15 cellular contexts compared by ENCODE assay signal in the genomic region with DNA sequence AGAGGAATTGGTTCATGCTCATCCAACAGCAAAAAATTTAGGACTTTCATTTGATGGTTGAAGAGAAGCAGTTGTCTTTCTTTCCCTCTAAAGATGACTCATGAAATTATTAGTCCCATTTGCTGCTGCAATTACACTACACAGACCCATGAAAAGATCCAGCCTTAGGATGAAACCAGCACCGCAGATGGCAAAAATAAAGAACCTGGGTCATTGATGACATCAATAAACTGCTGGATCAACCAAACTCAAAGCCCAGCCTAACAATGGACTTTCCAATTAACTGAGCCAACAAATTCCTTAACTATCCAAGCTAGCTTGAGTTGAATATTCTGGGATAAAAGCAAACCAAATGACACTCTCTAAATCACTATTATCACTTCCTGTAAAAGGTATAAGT. TPM values are rescaled to one million over a fixed set of nuclear protein-coding genes. Genes with fewer than 3 reads are reported as not detected.
DNase-seq lines count a peak whose midpoint lies in the region; ATAC-seq and TF ChIP-seq lines count a peak whose summit lies in the region.
"Had no signal": no experiment of that assay in that cellular context is flagged by ENCODE, and none has a peak within 500 bp of the region (broad histone marks: within the 10 kb centered on the region; RNA-seq: fewer than 3 reads in every experiment).

No MANE protein-coding gene starts in this region.

- peaks cover 6% of the 10 kb centered on the region for H3K36me3 ChIP-seq in mammary epithelial cell (ENCODE audit: insufficient read depth, low read length)
- peaks cover 0 to 12% (median 5%) of the 10 kb centered on the region in 3 experiments for H3K36me3 ChIP-seq in naive thymus-derived CD4-positive, alpha-beta T cell (ENCODE audit: control insufficient read depth in 2 of 3, insufficient read depth in 3 of 3, low read length in 3 of 3)

- CTCF ChIA-PET in MCF 10A (lab: Yijun Ruan, JAX), result interaction anchor here (0.9 kb wide), 1 partner anchor 921 kb away, joined by 3 read pairs; no protein-coding TSS in a partner anchor
- CTCF ChIA-PET in mammary epithelial cell (lab: Charles Lee; ENCODE audit: low non-redundant PET), result no interaction called here
- CTCF ChIA-PET in naive thymus-derived CD4-positive, alpha-beta T cell (lab: Charles Lee), result no interaction called here
- CTCF ChIA-PET in activated CD4-positive, alpha-beta memory T cell treated with anti-CD3 and anti-CD28 coated beads, Interleukin-2, amount 10 ng/mL, durations not matched to agents 7 days and 5 days (lab: Charles Lee), result no interaction called here

- H3K4me1 Mint-ChIP-seq in MCF 10A (ENCODE audit: insufficient read depth, unreplicated experiment) (peaks cover 40% of the 10 kb centered on the region), type B pancreatic cell (ENCODE audit: unreplicated experiment) (peaks cover 50% of the 10 kb centered on the region)
- H3K4me1 Mint-ChIP-seq in naive thymus-derived CD4-positive, alpha-beta T cell, result peaks cover 34 to 83% (median 75%) of the 10 kb centered on the region in 7 donors
- H3K4me1 Mint-ChIP-seq in activated CD4-positive, alpha-beta memory T cell treated with anti-CD3 and anti-CD28 coated beads, Interleukin-2, amount 10 ng/mL, durations not matched to agents 7 days and 5 days, result peaks cover 14% of the 10 kb centered on the region

- ATAC-seq in naive thymus-derived CD4-positive, alpha-beta T cell, result no peak
- ATAC-seq: gastroesophageal sphincter, psoas muscle had no signal

- H3K36me3 Mint-ChIP-seq in MCF 10A (ENCODE audit: insufficient read depth, unreplicated experiment), result peaks cover 25% of the 10 kb centered on the region
- peaks cover 5 to 33% (median 24%) of the 10 kb centered on the region in 5 donors for H3K36me3 Mint-ChIP-seq in naive thymus-derived CD4-positive, alpha-beta T cell
- H3K36me3 Mint-ChIP-seq in type B pancreatic cell, result peaks cover 21% of the 10 kb centered on the region
- H3K36me3 Mint-ChIP-seq in activated CD4-positive, alpha-beta memory T cell treated with anti-CD3 and anti-CD28 coated beads, Interleukin-2, amount 10 ng/mL, durations not matched to agents 7 days and 5 days (ENCODE audit: low read depth), result peaks cover 29% of the 10 kb centered on the region

- 91% methylated on average over 1 of the region's 1 CpG for WGBS in mammary epithelial cell (ENCODE audit: low coverage, missing lambda C conversion rate)

- no peaks in the 10 kb centered on the region for H3K9me3 Mint-ChIP-seq in MCF 10A (ENCODE audit: unreplicated experiment)
- no peaks in the 10 kb centered on the region for H3K9me3 Mint-ChIP-seq in naive thymus-derived CD4-positive, alpha-beta T cell
- H3K9me3 Mint-ChIP-seq in type B pancreatic cell, result no peaks in the 10 kb centered on the region
- no peaks in the 10 kb centered on the region for H3K9me3 Mint-ChIP-seq in activated CD4-positive, alpha-beta memory T cell treated with anti-CD3 and anti-CD28 coated beads, Interleukin-2, amount 10 ng/mL, durations not matched to agents 7 days and 5 days

- no peaks in the 10 kb centered on the region for H3K27me3 ChIP-seq in mammary epithelial cell (ENCODE audit: insufficient read depth, low read length)
- no peaks in the 10 kb centered on the region for H3K27me3 ChIP-seq in naive thymus-derived CD4-positive, alpha-beta T cell (ENCODE audit: control insufficient read depth in 2 of 2, insufficient read depth in 2 of 2, low read length in 2 of 2)
- H3K27me3 ChIP-seq: gastroesophageal sphincter, MG63, spleen had no signal

- no peak for TF ChIP-seq CTCF in MCF 10A (IDR thresholded peaks at IDR 0.05; ENCODE audit: unreplicated experiment)
- TF ChIP-seq CTCF in mammary epithelial cell (conservative IDR thresholded peaks at IDR 0.05 in 1 of 2, IDR thresholded peaks at IDR 0.05 in 1 of 2; ENCODE audit: extremely low read depth in 1 of 2, insufficient read depth in 1 of 2, low read depth in 1 of 2, low read length in 2 of 2), result no peak
- TF ChIP-seq CTCF in type B pancreatic cell (conservative IDR thresholded peaks at IDR 0.05), result no peak

- no peak for DNase-seq in MCF 10A (ENCODE audit: unreplicated experiment)
- DNase-seq in mammary epithelial cell, result no peak
- DNase-seq in naive thymus-derived CD4-positive, alpha-beta T cell, result no peak
- DNase-seq in type B pancreatic cell (ENCODE audit: extremely low spot score, unreplicated experiment), result no peak
- no peak for DNase-seq in activated gamma-delta T cell treated with Interleukin-2 at 50 U/mL for 16 hours
- no peak for DNase-seq in HT-29 (ENCODE audit: low spot score)
- no peak for DNase-seq in activated CD4-positive, alpha-beta memory T cell treated with anti-CD3 and anti-CD28 coated beads, Interleukin-2, amount 10 ng/mL, durations not matched to agents 7 days and 5 days
- DNase-seq: activated CD4-positive, alpha-beta T cell treated with anti-CD3 and anti-CD28 coated beads, Interleukin-2, amount 50 U/mL, for 48 hours; MG63; NCI-H1930; NCI-H510A; psoas muscle; spleen had no signal

- peak overlapping the region; percentile 75 for H3K27ac Mint-ChIP-seq in MCF 10A (ENCODE audit: low read depth, unreplicated experiment)
- H3K27ac Mint-ChIP-seq in naive thymus-derived CD4-positive, alpha-beta T cell, result peak overlapping the region in 4 of 9 donors; percentile 31 to 72 (median 64)
- no peak overlapping the region for H3K27ac Mint-ChIP-seq in type B pancreatic cell
- H3K27ac Mint-ChIP-seq in activated CD4-positive, alpha-beta memory T cell treated with anti-CD3 and anti-CD28 coated beads, Interleukin-2, amount 10 ng/mL, durations not matched to agents 7 days and 5 days, result no peak overlapping the region

- H2AFZ ChIP-seq in mammary epithelial cell (ENCODE audit: low read depth, low read length), result no peak overlapping the region

- no peak overlapping the region for H3K4me3 ChIP-seq in mammary epithelial cell (replicated peaks in 1 of 3; ENCODE audit: insufficient read depth in 1 of 3, low read depth in 2 of 3, low read length in 3 of 3)
- H3K4me3 ChIP-seq in naive thymus-derived CD4-positive, alpha-beta T cell (ENCODE audit: low read length), result no peak overlapping the region
- H3K4me3 ChIP-seq: gastroesophageal sphincter, MG63, psoas muscle, spleen had no signal

- H3K4me3 Mint-ChIP-seq in MCF 10A (ENCODE audit: unreplicated experiment), result no peak overlapping the region
- peak overlapping the region in 6 of 10 donors; percentile 8 to 54 (median 42) for H3K4me3 Mint-ChIP-seq in naive thymus-derived CD4-positive, alpha-beta T cell
- peak overlapping the region; percentile 1 for H3K4me3 Mint-ChIP-seq in type B pancreatic cell
- H3K4me3 Mint-ChIP-seq in activated CD4-positive, alpha-beta memory T cell treated with anti-CD3 and anti-CD28 coated beads, Interleukin-2, amount 10 ng/mL, durations not matched to agents 7 days and 5 days, result no peak overlapping the region

- intact Hi-C loops in MCF 10A (cut with micrococcal nuclease), result no loop called here
- intact Hi-C loops in mammary epithelial cell (cut with micrococcal nuclease), result no loop called here
- intact Hi-C loops in naive thymus-derived CD4-positive, alpha-beta T cell (cut with micrococcal nuclease), result no loop called here

- dilution Hi-C loops in mammary epithelial cell (cut with HindIII; ENCODE audit: low sequenced_read_pairs), result no loop called here

- no peak overlapping the region for H3K9ac ChIP-seq in mammary epithelial cell (ENCODE audit: insufficient read depth, low read length)

- no peaks in the 10 kb centered on the region for H3K9me3 ChIP-seq in mammary epithelial cell (replicated peaks; ENCODE audit: insufficient read depth, low read length)
- no peaks in the 10 kb centered on the region for H3K9me3 ChIP-seq in naive thymus-derived CD4-positive, alpha-beta T cell (ENCODE audit: control insufficient read depth in 2 of 3, low read length in 3 of 3)
- H3K9me3 ChIP-seq: gastroesophageal sphincter, MG63, psoas muscle, spleen had no signal

- H3K4me1 ChIP-seq in mammary epithelial cell (ENCODE audit: insufficient read depth, low read length), result peaks cover 10% of the 10 kb centered on the region
- H3K4me1 ChIP-seq in naive thymus-derived CD4-positive, alpha-beta T cell (ENCODE audit: control insufficient read depth in 2 of 2, insufficient read depth in 2 of 2, low read length in 2 of 2), result peaks cover 0 to 20% of the 10 kb centered on the region in 2 donors

- H3K27ac ChIP-seq in mammary epithelial cell (ENCODE audit: insufficient read depth, low read depth, low read length) (no peak overlapping the region), angular gyrus (ENCODE audit: low read depth, low read length) (peak overlapping the region; percentile 88)
- no peak overlapping the region for H3K27ac ChIP-seq in naive thymus-derived CD4-positive, alpha-beta T cell (ENCODE audit: low read depth, low read length)
- H3K27ac ChIP-seq: psoas muscle had no signal

- peaks cover 76% of the 10 kb centered on the region for H3K79me2 ChIP-seq in mammary epithelial cell (ENCODE audit: insufficient read depth, low read length)

- H3K4me2 ChIP-seq in mammary epithelial cell (ENCODE audit: insufficient read depth, low read depth, low read length), result no peak overlapping the region

- POLR2A ChIA-PET in MCF 10A (lab: Yijun Ruan, JAX), result interaction anchor here (0.7 to 0.8 kb wide), 2 partner anchors 18 to 79 kb away, joined by 3 to 4 read pairs; no protein-coding TSS in a partner anchor
- POLR2A ChIA-PET in naive thymus-derived CD4-positive, alpha-beta T cell (lab: Charles Lee), result no interaction called here
- POLR2A ChIA-PET in activated CD4-positive, alpha-beta memory T cell treated with anti-CD3 and anti-CD28 coated beads, Interleukin-2, amount 10 ng/mL, durations not matched to agents 7 days and 5 days (lab: Charles Lee), result no interaction called here

- BruUV-seq in MCF 10A (replicated peaks; lab: Mats Ljungman, UMichigan), result no TSS peak
- no TSS peak for BruUV-seq in mammary epithelial cell (replicated peaks; lab: Mats Ljungman, UMichigan)

- in situ Hi-C loops in mammary epithelial cell (cut with MboI; ENCODE audit: low sequenced_read_pairs in 2 of 2), result no loop called here

- H3K27me3 Mint-ChIP-seq in MCF 10A (ENCODE audit: insufficient read depth, unreplicated experiment), result no peaks in the 10 kb centered on the region
- H3K27me3 Mint-ChIP-seq in naive thymus-derived CD4-positive, alpha-beta T cell, result no peaks in the 10 kb centered on the region
- H3K27me3 Mint-ChIP-seq in type B pancreatic cell, result no peaks in the 10 kb centered on the region
- no peaks in the 10 kb centered on the region for H3K27me3 Mint-ChIP-seq in activated CD4-positive, alpha-beta memory T cell treated with anti-CD3 and anti-CD28 coated beads, Interleukin-2, amount 10 ng/mL, durations not matched to agents 7 days and 5 days

- no peaks in the 10 kb centered on the region for H4K20me1 ChIP-seq in mammary epithelial cell (ENCODE audit: insufficient read depth, low read length)

RNA-seq across cellular contexts. Expression of gene DICER1, which starts 20.7 kb away (rescaled TPM):
- total RNA-seq in MCF 10A (2022) (35.6 and 48.6 TPM in 2 replicates), mammary epithelial cell (10 to 100 TPM; 48.4 to 56.0 TPM), type B pancreatic cell (ENCODE audit: low replicate concordance) (100 and 107 TPM in 2 replicates)
- 17.1 TPM for polyA plus RNA-seq in mammary epithelial cell
- 185 TPM for polyA minus RNA-seq in mammary epithelial cell
- 10 to 100 TPM; 61.1 to 78.2 (median 67.4) TPM for total RNA-seq in naive thymus-derived CD4-positive, alpha-beta T cell
- 10 to 100 TPM; 11.0 to 18.8 TPM for polyA plus RNA-seq in naive thymus-derived CD4-positive, alpha-beta T cell
- 11.2 and 14.0 TPM in 2 replicates for total RNA-seq in HT-29 (2014; rRNA removed; shearing (Covaris generic))
- 10 to 100 TPM; 46.9 to 52.8 TPM for total RNA-seq in activated CD4-positive, alpha-beta memory T cell treated with anti-CD3 and anti-CD28 coated beads, Interleukin-2, amount 10 ng/mL, durations not matched to agents 7 days and 5 days

Comparison
In these comparisons a context has a peak if more than half of its experiments do, and no peak if none do; other contexts are left out.
1. H3K4me3 Mint-ChIP-seq: peak in naive thymus-derived CD4-positive, alpha-beta T cell (6 of 10) and type B pancreatic cell (single experiment); none in MCF 10A (single experiment) and activated CD4-positive, alpha-beta memory T cell treated with anti-CD3 and anti-CD28 coated beads, Interleukin-2, amount 10 ng/mL, durations not matched to agents 7 days and 5 days (single experiment).